8 cellular contexts compared by ENCODE assay signal in the genomic region with DNA sequence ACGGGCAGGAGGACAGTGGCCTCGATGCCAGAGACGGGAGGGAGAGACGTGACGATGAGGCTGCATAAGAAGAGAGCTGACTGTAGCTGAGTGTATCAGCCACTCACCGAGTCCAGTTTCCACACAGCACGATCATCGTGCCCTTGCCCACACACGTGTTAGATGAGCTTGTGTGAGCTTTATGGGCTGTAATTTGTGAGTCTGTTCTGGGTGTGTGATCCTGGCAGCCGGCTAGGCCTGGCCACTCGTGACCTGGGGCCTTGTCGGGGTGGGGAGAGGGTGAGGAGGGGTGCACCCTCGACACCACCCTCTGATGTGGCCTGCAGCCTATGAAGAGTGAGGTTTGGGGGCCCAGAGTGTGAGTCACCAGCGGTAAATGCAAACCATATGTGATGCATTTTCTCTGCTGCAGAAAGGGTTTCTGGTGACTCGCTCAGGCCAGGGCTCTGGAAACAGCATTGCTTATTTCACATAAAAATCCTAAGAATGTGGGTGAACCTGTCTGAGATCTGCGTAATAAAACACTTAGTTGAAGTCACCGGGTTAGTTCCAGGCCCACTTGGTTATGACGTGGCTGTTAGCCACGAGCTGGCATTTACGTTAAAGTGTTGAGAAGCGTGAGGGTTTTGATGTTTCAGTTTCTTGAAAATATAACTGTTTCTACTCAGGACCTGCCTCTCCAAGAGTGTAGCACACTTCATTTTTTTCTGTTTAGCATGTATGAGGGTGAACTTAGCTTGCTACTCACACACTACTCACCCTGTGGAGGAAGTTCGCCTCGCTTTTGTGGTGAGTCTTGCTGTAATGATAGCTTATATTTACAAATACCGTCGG. TPM values are rescaled to one million over a fixed set of nuclear protein-coding genes. Genes with fewer than 3 reads are reported as not detected.
A peak's percentile ranks its signal among the peaks of the same experiment; 100 is the strongest.
DNase-seq lines count a peak whose midpoint lies in the region; ATAC-seq and TF ChIP-seq lines count a peak whose summit lies in the region.

No MANE protein-coding gene starts in this region.

- TF ChIP-seq CTCF in Loucy (conservative IDR thresholded peaks at IDR 0.05; ENCODE audit: low read length) (no peak), foreskin keratinocyte (conservative IDR thresholded peaks at IDR 0.05) (no peak)

- peaks cover 8% of the 10 kb centered on the region; the same call in 1 of the 2 replicates for H3F3A ChIP-seq in Loucy (ENCODE audit: low read depth)

- H3K9me2 ChIP-seq in Loucy (replicated peaks; ENCODE audit: low read depth, low read length) = no peaks in the 10 kb centered on the region

- ATAC-seq in foreskin keratinocyte (peak; percentile 60), HG03108 (IDR thresholded peaks at IDR 0.05; ENCODE audit: unreplicated experiment) (no peak)

- no peaks in the 10 kb centered on the region for H3K9me3 ChIP-seq in Loucy (ENCODE audit: insufficient read depth, low read depth, low read length)
- no peaks in the 10 kb centered on the region for H3K9me3 ChIP-seq in skeletal muscle satellite cell (replicated peaks; ENCODE audit: low read length)

- H3K4me3 ChIP-seq in Loucy (ENCODE audit: low read length, poor library complexity, severe bottlenecking) (peak overlapping the region; percentile 25), skeletal muscle satellite cell (ENCODE audit: low read length) (peak overlapping the region; percentile 76)

- no peak overlapping the region for H2AFZ ChIP-seq in Loucy (ENCODE audit: low read length)

- no peak overlapping the region for H3K27ac ChIP-seq in foreskin keratinocyte

- H4K20me1 ChIP-seq in Loucy (ENCODE audit: insufficient read depth, low read length, poor library complexity, severe bottlenecking) = peaks cover 8% of the 10 kb centered on the region

- H3K9ac ChIP-seq in Loucy (ENCODE audit: low read depth, low read length, poor library complexity, severe bottlenecking) = peak overlapping the region; percentile 20
- peak overlapping the region; percentile 96 for H3K9ac ChIP-seq in skeletal muscle satellite cell (ENCODE audit: low read depth, low read length)

- no peaks in the 10 kb centered on the region for H3K27me3 ChIP-seq in Loucy (ENCODE audit: insufficient read depth, low read length, poor library complexity, severe bottlenecking)
- peaks cover 66% of the 10 kb centered on the region for H3K27me3 ChIP-seq in foreskin keratinocyte
- H3K27me3 ChIP-seq in skeletal muscle satellite cell (ENCODE audit: control insufficient read depth, insufficient read depth, low read length) = peaks cover 1% of the 10 kb centered on the region

- 0 out of 2 replicates have a peak, but pooled peaks cover 4% of the 10 kb centered on the region for H3K79me2 ChIP-seq in Loucy (ENCODE audit: insufficient read depth, low read length)

- no peaks in the 10 kb centered on the region for H3K36me3 ChIP-seq in Loucy (ENCODE audit: insufficient read depth, low read length)
- H3K36me3 ChIP-seq in skeletal muscle satellite cell (ENCODE audit: insufficient read depth, low read length) = peaks cover 52% of the 10 kb centered on the region

- H3K4me2 ChIP-seq in Loucy (ENCODE audit: low read depth, low read length, poor library complexity, severe bottlenecking) = peak overlapping the region; percentile 56
- peak overlapping the region; percentile 89 for H3K4me2 ChIP-seq in skeletal muscle satellite cell (ENCODE audit: low read length)

- DNase-seq in AG08396 (ENCODE audit: low spot score) = peak; percentile 97
- peak; percentile 78 to 81 for DNase-seq in activated T-cell treated with anti-CD3 and anti-CD28 coated beads, Interleukin-2, amount 50 U/mL, for 48 hours
- DNase-seq in foreskin keratinocyte = peak; percentile 44 to 78
- DNase-seq in NCI-H1417 (lab: John Stamatoyannopoulos, UW) = no peak
- DNase-seq in NCI-H2227 treated with DMSO at 0.1 percent for 48 hours (lab: John Stamatoyannopoulos, UW) = no peak

- H3K4me1 ChIP-seq in Loucy (ENCODE audit: insufficient read depth, low read length, poor library complexity, severe bottlenecking) (peaks cover 38% of the 10 kb centered on the region), foreskin keratinocyte (no peaks in the 10 kb centered on the region), skeletal muscle satellite cell (ENCODE audit: control insufficient read depth, insufficient read depth, low read length) (peaks cover 76% of the 10 kb centered on the region)

RNA-seq across cellular contexts. Expression of a gene that starts 4.2 kb away (rescaled TPM):
- total RNA-seq in foreskin keratinocyte = 1.4 and 2.0 TPM in 2 replicates
- polyA plus RNA-seq in foreskin keratinocyte = 2.0 and 3.6 TPM in 2 replicates
- total RNA-seq in skeletal muscle satellite cell (2012; rRNA removed) = 108 and 144 TPM in 2 replicates

Comparison
In these comparisons a context has a peak if more than half of its experiments do, and no peak if none do; other contexts are left out.
1. DNase-seq: peak in AG08396 (single experiment), activated T-cell treated with anti-CD3 and anti-CD28 coated beads, Interleukin-2, amount 50 U/mL, for 48 hours (2 of 2) and foreskin keratinocyte (2 of 2); none in NCI-H1417 (0 of 3) and NCI-H2227 treated with DMSO at 0.1 percent for 48 hours (single experiment).